ENCODE assay signal across 15 cellular contexts in the genomic region with DNA sequence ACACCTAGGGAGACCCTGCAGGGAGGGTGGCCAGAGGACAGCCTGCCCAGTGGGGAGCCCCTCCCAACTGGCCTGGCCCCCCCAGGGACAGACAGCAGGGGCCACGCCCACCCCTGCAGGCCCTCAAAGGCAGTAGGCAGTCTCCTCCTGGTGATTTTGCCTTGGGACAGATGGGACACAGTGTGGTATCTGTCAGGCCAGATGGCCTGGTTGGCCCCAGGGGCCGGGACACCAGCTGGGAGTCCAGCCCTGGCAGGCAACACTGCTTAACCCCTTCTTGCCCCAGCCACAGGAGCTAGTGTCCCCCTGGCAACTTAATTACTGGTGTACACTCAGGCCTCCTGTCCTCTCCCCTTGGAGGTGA. TPM values are rescaled to one million over a fixed set of nuclear protein-coding genes. Genes with fewer than 3 reads are reported as not detected.
DNase-seq lines count a peak whose midpoint lies in the region; ATAC-seq, FAIRE-seq and TF ChIP-seq lines count a peak whose summit lies in the region.
"Had no signal": no experiment of that assay in that cellular context is flagged by ENCODE, and none has a peak within 500 bp of the region (broad histone marks: within the 10 kb centered on the region; RNA-seq: fewer than 3 reads in every experiment).

No MANE protein-coding gene starts in this region.

- intact Hi-C loops in ascending aorta (cut with DNase I): no loop called here
- intact Hi-C loops in upper lobe of right lung (cut with DNase I): no loop called here

- H3K27ac ChIP-seq in ascending aorta: peak overlapping the region; percentile 4 to 19
- no peak overlapping the region for H3K27ac ChIP-seq in upper lobe of right lung
- H3K27ac ChIP-seq: PC-9 had no signal

- H3K36me3 Mint-ChIP-seq in activated T-cell treated with anti-CD3 and anti-CD28 coated beads, Interleukin-2, amount 50 U/mL, for 24 hours (ENCODE audit: low read depth): peaks cover 11% of the 10 kb centered on the region
- peaks cover 4% of the 10 kb centered on the region for H3K36me3 Mint-ChIP-seq in activated T-cell treated with anti-CD3 and anti-CD28 coated beads, Interleukin-2, amount 50 U/mL, for 4 hours (ENCODE audit: insufficient read depth)
- H3K36me3 Mint-ChIP-seq: natural killer cell had no signal

- no peaks in the 10 kb centered on the region for H3K27me3 ChIP-seq in ascending aorta
- no peaks in the 10 kb centered on the region for H3K27me3 ChIP-seq in upper lobe of right lung

- no peak for DNase-seq in activated T-cell treated with anti-CD3 and anti-CD28 coated beads, Interleukin-2, amount 50 U/mL, for 24 hours
- no peak for DNase-seq in activated T-cell treated with anti-CD3 and anti-CD28 coated beads, Interleukin-2, amount 50 U/mL, for 4 hours
- DNase-seq in ascending aorta (ENCODE audit: low spot score in 2 of 2) (no peak), left lobe of liver (ENCODE audit: low spot score) (no peak), upper lobe of right lung (no peak), foreskin fibroblast (no peak), GM12892 (ENCODE audit: insufficient read length) (no peak), DMS153 (lab: John Stamatoyannopoulos, UW) (no peak)
- DNase-seq: activated T-cell treated with anti-CD3 and anti-CD28 coated beads, Interleukin-2, amount 50 U/mL, for 1 hour; natural killer cell; NCI-H1417; stimulated activated CD4-positive, alpha-beta T cell treated with anti-CD3 and anti-CD28 coated beads, Interleukin-12 subunit alpha, Interleukin-12 subunit beta, amount 100 ng/mL, for 4 hours had no signal

- ATAC-seq in activated T-cell treated with anti-CD3 and anti-CD28 coated beads, Interleukin-2, amount 50 U/mL, for 4 hours: no peak
- ATAC-seq in left lobe of liver (peak; percentile 10), upper lobe of right lung (peak; percentile 3)

- no peak for TF ChIP-seq CTCF in ascending aorta (IDR thresholded peaks at IDR 0.05)
- TF ChIP-seq CTCF in upper lobe of right lung (IDR thresholded peaks at IDR 0.05): no peak
- no peak for TF ChIP-seq CTCF in foreskin fibroblast (IDR thresholded peaks at IDR 0.05; ENCODE audit: low read depth, low read length)

- FAIRE-seq in GM12892 (lab: Jason Lieb, UNC): no peak
- FAIRE-seq: A204.1, GM18507 had no signal

- no peaks in the 10 kb centered on the region for H3K9me3 Mint-ChIP-seq in activated T-cell treated with anti-CD3 and anti-CD28 coated beads, Interleukin-2, amount 50 U/mL, for 24 hours
- no peaks in the 10 kb centered on the region for H3K9me3 Mint-ChIP-seq in activated T-cell treated with anti-CD3 and anti-CD28 coated beads, Interleukin-2, amount 50 U/mL, for 4 hours
- H3K9me3 Mint-ChIP-seq: natural killer cell had no signal

- peak overlapping the region; percentile 44 for H3K27ac Mint-ChIP-seq in activated T-cell treated with anti-CD3 and anti-CD28 coated beads, Interleukin-2, amount 50 U/mL, for 24 hours

- peaks cover 27 to 46% of the 10 kb centered on the region in 2 donors for H3K4me1 ChIP-seq in ascending aorta
- peaks cover 41% of the 10 kb centered on the region for H3K4me1 ChIP-seq in upper lobe of right lung

- no peaks in the 10 kb centered on the region for H3K27me3 Mint-ChIP-seq in activated T-cell treated with anti-CD3 and anti-CD28 coated beads, Interleukin-2, amount 50 U/mL, for 24 hours
- no peaks in the 10 kb centered on the region for H3K27me3 Mint-ChIP-seq in activated T-cell treated with anti-CD3 and anti-CD28 coated beads, Interleukin-2, amount 50 U/mL, for 4 hours (ENCODE audit: low read depth)

- H3K4me3 Mint-ChIP-seq in activated T-cell treated with anti-CD3 and anti-CD28 coated beads, Interleukin-2, amount 50 U/mL, for 24 hours: no peak overlapping the region
- H3K4me3 Mint-ChIP-seq in activated T-cell treated with anti-CD3 and anti-CD28 coated beads, Interleukin-2, amount 50 U/mL, for 4 hours: no peak overlapping the region
- H3K4me3 Mint-ChIP-seq: natural killer cell had no signal

- peaks cover 86% of the 10 kb centered on the region for H3K4me1 Mint-ChIP-seq in activated T-cell treated with anti-CD3 and anti-CD28 coated beads, Interleukin-2, amount 50 U/mL, for 24 hours (ENCODE audit: low read depth)
- peaks cover 82% of the 10 kb centered on the region for H3K4me1 Mint-ChIP-seq in activated T-cell treated with anti-CD3 and anti-CD28 coated beads, Interleukin-2, amount 50 U/mL, for 4 hours (ENCODE audit: low read depth)

- TF ChIP-seq POLR2A in GM12892 (IDR thresholded peaks at IDR 0.05; ENCODE audit: low read depth, low read length): no peak

- H3K4me3 ChIP-seq in ascending aorta (no peak overlapping the region), upper lobe of right lung (no peak overlapping the region), foreskin fibroblast (ENCODE audit: low read depth in 1 of 2, low read length in 2 of 2) (no peak overlapping the region)
- H3K4me3 ChIP-seq: PC-9 had no signal

- H3K36me3 ChIP-seq in ascending aorta: no peaks in the 10 kb centered on the region
- no peaks in the 10 kb centered on the region for H3K36me3 ChIP-seq in upper lobe of right lung

- no peaks in the 10 kb centered on the region for H3K9me3 ChIP-seq in ascending aorta
- no peaks in the 10 kb centered on the region for H3K9me3 ChIP-seq in upper lobe of right lung

RNA-seq across cellular contexts. Expression of a gene that starts 17.8 kb away (rescaled TPM):
- 10 to 100 TPM; 36.0 to 47.6 (median 36.1) TPM for total RNA-seq in activated T-cell treated with anti-CD3 and anti-CD28 coated beads, Interleukin-2, amount 50 U/mL, for 4 hours
- 131 TPM for total RNA-seq in ascending aorta
- total RNA-seq in left lobe of liver: 4.1 TPM
- total RNA-seq in upper lobe of right lung: 15.4 TPM
- polyA plus RNA-seq in GM12892 (2012; ENCODE audit: missing spikeins): 5.6 TPM

RNA-seq across cellular contexts. Expression of a gene that starts 36.3 kb away (rescaled TPM):
- total RNA-seq in activated T-cell treated with anti-CD3 and anti-CD28 coated beads, Interleukin-2, amount 50 U/mL, for 4 hours: 1 to 10 TPM; 4.2 to 4.6 (median 4.4) TPM
- total RNA-seq in ascending aorta (16.6 TPM), left lobe of liver (359 TPM), upper lobe of right lung (11.8 TPM)
- polyA plus RNA-seq in GM12892 (2012; ENCODE audit: missing spikeins): 2.8 TPM

Comparison
In these comparisons a context has a peak if more than half of its experiments do, and no peak if none do; other contexts are left out.
1. ATAC-seq: peak in left lobe of liver (single experiment) and upper lobe of right lung (single experiment); none in activated T-cell treated with anti-CD3 and anti-CD28 coated beads, Interleukin-2, amount 50 U/mL, for 4 hours (0 of 2).
2. RNA of a gene that starts 36.3 kb away (total RNA-seq): 359 TPM in left lobe of liver (single experiment); 16.6 TPM in ascending aorta (single experiment), 11.8 TPM in upper lobe of right lung (single experiment) and 4.2 to 4.6 TPM in activated T-cell treated with anti-CD3 and anti-CD28 coated beads, Interleukin-2, amount 50 U/mL, for 4 hours; every median in the first group is over 10 times any median in the second.